In genomic region chr13:45863716-45864590, GRCh38 we compare ENCODE assay signal across 22 cellular contexts. TPM values are rescaled to one million over a fixed set of nuclear protein-coding genes. Genes with fewer than 3 reads are reported as not detected.
DNase-seq lines count a peak whose midpoint lies in the region; TF ChIP-seq lines count a peak whose summit lies in the region.
"Had no signal": no experiment of that assay in that cellular context is flagged by ENCODE, and none has a peak within 500 bp of the region (broad histone marks: within the 10 kb centered on the region; RNA-seq: fewer than 3 reads in every experiment).

No MANE protein-coding gene starts in this region.

- H3K27me3 Mint-ChIP-seq in neural progenitor cell (ENCODE audit: insufficient read depth, low read depth), result peaks cover 7% of the 10 kb centered on the region

- H3K27ac ChIP-seq in caudate nucleus (ENCODE audit: low read depth, low read length) (peak overlapping the region; percentile 2), neural progenitor cell (no peak overlapping the region), suprapubic skin (no peak overlapping the region), vagina (no peak overlapping the region), Peyer's patch (no peak overlapping the region)
- H3K27ac ChIP-seq: body of pancreas, colonic mucosa, prostate gland, SK-N-MC, upper lobe of right lung had no signal

- H3K4me2 ChIP-seq in neural progenitor cell, result no peak overlapping the region

- H4K20me1 ChIP-seq in neural progenitor cell (ENCODE audit: low read depth), result no peaks in the 10 kb centered on the region

- no peak overlapping the region for H3K9ac ChIP-seq in neural progenitor cell

- peaks cover 13% of the 10 kb centered on the region for H3K9me3 Mint-ChIP-seq in neural progenitor cell
- H3K9me3 Mint-ChIP-seq: stimulated activated naive CD8-positive, alpha-beta T cell treated with anti-CD3 and anti-CD28 coated beads, Interleukin-15, Interleukin-2, amounts not matched to agents 100 ng/mL and 50 ng/mL, for 24 hours had no signal

- no peak overlapping the region for H3K4me3 ChIP-seq in neural progenitor cell
- H3K4me3 ChIP-seq in suprapubic skin, result no peak overlapping the region
- no peak overlapping the region for H3K4me3 ChIP-seq in vagina
- no peak overlapping the region for H3K4me3 ChIP-seq in Peyer's patch
- H3K4me3 ChIP-seq: body of pancreas, colonic mucosa, prostate gland, SK-N-MC, upper lobe of right lung had no signal

- H3K79me2 ChIP-seq in neural progenitor cell (ENCODE audit: low read depth), result no peaks in the 10 kb centered on the region

- DNase-seq in NCI-H1092 treated with DMSO at 0.1 percent for 48 hours (lab: John Stamatoyannopoulos, UW), result peak; percentile 21
- DNase-seq in NCI-H2227 treated with DMSO at 0.1 percent for 48 hours (lab: John Stamatoyannopoulos, UW), result peak; percentile 4
- DNase-seq in caudate nucleus (lab: John Stamatoyannopoulos, UW), result peak in 13 of 61 donors; percentile 7 to 53 (median 24)
- peak; percentile 26 for DNase-seq in neural progenitor cell (ENCODE audit: low spot score)
- DNase-seq in GF-D8 (lab: John Stamatoyannopoulos, UW), result no peak
- no peak for DNase-seq in suprapubic skin (ENCODE audit: low spot score in 2 of 2)
- DNase-seq in vagina (ENCODE audit: extremely low spot score in 2 of 2), result no peak
- DNase-seq in Peyer's patch, result no peak
- DNase-seq: body of pancreas; Caco-2; colonic mucosa; islet precursor cell; mammary epithelial cell; NCI-H187; NCI-H526 treated with DMSO at 0.1 percent for 48 hours; stimulated activated CD4-positive, alpha-beta T cell treated with anti-CD3 and anti-CD28 coated beads, Interleukin-2, amount 100 ng/mL, for 24 hours; T-helper 9 cell; upper lobe of right lung had no signal

- peaks cover 4% of the 10 kb centered on the region for H3K36me3 Mint-ChIP-seq in neural progenitor cell
- H3K36me3 Mint-ChIP-seq: activated naive CD8-positive, alpha-beta T cell had no signal

- H3K4me1 ChIP-seq in neural progenitor cell, result peaks cover 11% of the 10 kb centered on the region
- H3K4me1 ChIP-seq in suprapubic skin, result no peaks in the 10 kb centered on the region
- H3K4me1 ChIP-seq in vagina, result no peaks in the 10 kb centered on the region
- H3K4me1 ChIP-seq in Peyer's patch, result no peaks in the 10 kb centered on the region
- H3K4me1 ChIP-seq: body of pancreas, Caco-2, colonic mucosa, prostate gland, upper lobe of right lung had no signal

- H3F3A ChIP-seq in neural progenitor cell (ENCODE audit: low read depth), result no peaks in the 10 kb centered on the region

- H3K4me3 Mint-ChIP-seq in neural progenitor cell, result peak overlapping the region; percentile 61
- H3K4me3 Mint-ChIP-seq: activated naive CD8-positive, alpha-beta T cell; stimulated activated naive CD8-positive, alpha-beta T cell treated with anti-CD3 and anti-CD28 coated beads, Interleukin-15, Interleukin-2, amounts not matched to agents 100 ng/mL and 50 ng/mL, for 24 hours had no signal

- TF ChIP-seq EP300 in suprapubic skin (IDR thresholded peaks at IDR 0.05), result no peak

- peaks cover 34% of the 10 kb centered on the region for H3K4me1 Mint-ChIP-seq in neural progenitor cell

- H3K9me3 ChIP-seq in neural progenitor cell (ENCODE audit: low read depth), result no peaks in the 10 kb centered on the region
- H3K9me3 ChIP-seq in suprapubic skin, result no peaks in the 10 kb centered on the region
- H3K9me3 ChIP-seq in vagina, result no peaks in the 10 kb centered on the region
- H3K9me3 ChIP-seq in Peyer's patch, result no peaks in the 10 kb centered on the region
- H3K9me3 ChIP-seq: body of pancreas, Caco-2, colonic mucosa, prostate gland, upper lobe of right lung had no signal

- H3K27me3 ChIP-seq in neural progenitor cell, result no peaks in the 10 kb centered on the region
- peaks cover 7% of the 10 kb centered on the region for H3K27me3 ChIP-seq in suprapubic skin
- no peaks in the 10 kb centered on the region for H3K27me3 ChIP-seq in vagina
- H3K27me3 ChIP-seq in Peyer's patch, result no peaks in the 10 kb centered on the region
- H3K27me3 ChIP-seq: body of pancreas, colonic mucosa, upper lobe of right lung had no signal

- TF ChIP-seq POLR2A in suprapubic skin (IDR thresholded peaks at IDR 0.05) (no peak), vagina (IDR thresholded peaks at IDR 0.05) (no peak), Peyer's patch (IDR thresholded peaks at IDR 0.05) (no peak)

- H3K36me3 ChIP-seq in neural progenitor cell, result no peaks in the 10 kb centered on the region
- no peaks in the 10 kb centered on the region for H3K36me3 ChIP-seq in suprapubic skin
- H3K36me3 ChIP-seq in vagina, result no peaks in the 10 kb centered on the region
- H3K36me3 ChIP-seq in Peyer's patch, result no peaks in the 10 kb centered on the region
- H3K36me3 ChIP-seq: colonic mucosa, prostate gland, upper lobe of right lung had no signal

- H2AFZ ChIP-seq in neural progenitor cell (replicated peaks), result no peak overlapping the region

- H3K27ac Mint-ChIP-seq in neural progenitor cell, result peak overlapping the region; percentile 88
- H3K27ac Mint-ChIP-seq: activated naive CD8-positive, alpha-beta T cell; stimulated activated naive CD8-positive, alpha-beta T cell treated with anti-CD3 and anti-CD28 coated beads, Interleukin-15, Interleukin-2, amounts not matched to agents 100 ng/mL and 50 ng/mL, for 24 hours had no signal

- 51% methylated on average over 10 of the region's 10 CpGs for WGBS in suprapubic skin

- TF ChIP-seq CTCF in neural progenitor cell (IDR thresholded peaks at IDR 0.05) (no peak), suprapubic skin (IDR thresholded peaks at IDR 0.05) (no peak), vagina (IDR thresholded peaks at IDR 0.05) (no peak), Peyer's patch (IDR thresholded peaks at IDR 0.05) (no peak)

- intact Hi-C loops in vagina (cut with DNase I), result no loop called here

RNA-seq across cellular contexts. Expression of gene SIAH3, which starts 12.4 kb away (rescaled TPM):
- total RNA-seq in neural progenitor cell (ENCODE audit: low replicate concordance) (not detected in 2 replicates), suprapubic skin (under 1 TPM in 2 of 4 donors, not detected in 2; 0.10 to 0.38 TPM), vagina (not detected), Peyer's patch (not detected)
- total RNA-seq: Caco-2, colonic mucosa, upper lobe of right lung had no signal

Comparison
In these comparisons a context has a peak if more than half of its experiments do, and no peak if none do; other contexts are left out.
1. DNase-seq: peak in NCI-H1092 treated with DMSO at 0.1 percent for 48 hours (single experiment), NCI-H2227 treated with DMSO at 0.1 percent for 48 hours (single experiment) and neural progenitor cell (single experiment); none in GF-D8 (single experiment), suprapubic skin (0 of 2), vagina (0 of 2) and Peyer's patch (0 of 3).